ENCODE assay signal across 1 cellular context in the genomic region with DNA sequence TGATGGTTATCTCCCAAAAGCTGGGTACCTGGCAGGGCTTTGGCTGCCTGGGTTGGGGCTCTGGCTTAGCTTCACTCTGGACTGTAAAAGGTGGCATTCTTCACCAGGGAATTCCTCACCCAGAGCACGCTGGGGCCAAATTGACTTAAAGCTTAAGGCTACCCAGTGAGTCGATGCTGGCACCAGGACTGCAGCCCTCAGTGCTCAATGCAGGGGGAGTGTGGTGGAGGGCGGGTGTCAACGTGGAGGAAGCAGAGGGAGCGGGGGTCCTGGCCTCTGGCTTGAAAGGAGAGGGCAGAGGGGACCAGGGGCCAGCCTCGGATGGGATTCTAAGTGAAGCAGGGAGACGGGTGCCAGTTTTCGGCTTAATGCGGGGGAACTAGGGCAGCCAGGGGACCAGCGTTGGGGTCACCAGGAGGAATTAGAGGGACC.
TF ChIP-seq lines count a peak whose summit lies in the region.

No MANE protein-coding gene starts in this region.

TF ChIP-seq in IMR-90, 13 proteins besides CTCF, POLR2A, EP300 and RAD21:
- TF ChIP-seq, protein P1, sequence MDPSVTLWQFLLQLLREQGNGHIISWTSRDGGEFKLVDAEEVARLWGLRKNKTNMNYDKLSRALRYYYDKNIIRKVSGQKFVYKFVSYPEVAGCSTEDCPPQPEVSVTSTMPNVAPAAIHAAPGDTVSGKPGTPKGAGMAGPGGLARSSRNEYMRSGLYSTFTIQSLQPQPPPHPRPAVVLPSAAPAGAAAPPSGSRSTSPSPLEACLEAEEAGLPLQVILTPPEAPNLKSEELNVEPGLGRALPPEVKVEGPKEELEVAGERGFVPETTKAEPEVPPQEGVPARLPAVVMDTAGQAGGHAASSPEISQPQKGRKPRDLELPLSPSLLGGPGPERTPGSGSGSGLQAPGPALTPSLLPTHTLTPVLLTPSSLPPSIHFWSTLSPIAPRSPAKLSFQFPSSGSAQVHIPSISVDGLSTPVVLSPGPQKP (IDR thresholded peaks at IDR 0.05; ENCODE audit: borderline replicate concordance, low read depth, low read length): no peak
- no peak for TF ChIP-seq MXI1 (IDR thresholded peaks at IDR 0.05; ENCODE audit: borderline replicate concordance, low read depth, low read length)
- no peak for TF ChIP-seq CHD1 (IDR thresholded peaks at IDR 0.05; ENCODE audit: low read depth, low read length)
- no peak for TF ChIP-seq FOS (IDR thresholded peaks at IDR 0.05; ENCODE audit: low read depth, low read length)
- TF ChIP-seq CEBPB (IDR thresholded peaks at IDR 0.05; ENCODE audit: low read depth, low read length): no peak
- no peak for TF ChIP-seq NFE2L2 (IDR thresholded peaks at IDR 0.05; ENCODE audit: low read depth, low read length)
- TF ChIP-seq MAZ (IDR thresholded peaks at IDR 0.05; ENCODE audit: borderline replicate concordance, low read depth, low read length): no peak
- TF ChIP-seq, protein P2, sequence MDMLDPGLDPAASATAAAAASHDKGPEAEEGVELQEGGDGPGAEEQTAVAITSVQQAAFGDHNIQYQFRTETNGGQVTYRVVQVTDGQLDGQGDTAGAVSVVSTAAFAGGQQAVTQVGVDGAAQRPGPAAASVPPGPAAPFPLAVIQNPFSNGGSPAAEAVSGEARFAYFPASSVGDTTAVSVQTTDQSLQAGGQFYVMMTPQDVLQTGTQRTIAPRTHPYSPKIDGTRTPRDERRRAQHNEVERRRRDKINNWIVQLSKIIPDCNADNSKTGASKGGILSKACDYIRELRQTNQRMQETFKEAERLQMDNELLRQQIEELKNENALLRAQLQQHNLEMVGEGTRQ (IDR thresholded peaks at IDR 0.05; ENCODE audit: low read depth, low read length): no peak
- TF ChIP-seq RFX5 (IDR thresholded peaks at IDR 0.05; ENCODE audit: low read depth, low read length): no peak
- TF ChIP-seq RCOR1 (IDR thresholded peaks at IDR 0.05; ENCODE audit: insufficient replicate concordance, low read length): no peak
- no peak for TF ChIP-seq SMC3 (IDR thresholded peaks at IDR 0.05; ENCODE audit: low read depth, low read length)
- TF ChIP-seq MAFK (IDR thresholded peaks at IDR 0.05; ENCODE audit: low read depth, low read length): no peak
- TF ChIP-seq BHLHE40 (IDR thresholded peaks at IDR 0.05; ENCODE audit: low read depth, low read length): no peak
